Comparison of ENCODE assay signal across 9 cellular contexts in genomic region chr22:36873614-36874308, GRCh38. TPM values are rescaled to one million over a fixed set of nuclear protein-coding genes. Genes with fewer than 3 reads are reported as not detected.
A peak's percentile ranks its signal among the peaks of the same experiment; 100 is the strongest.
DNase-seq lines count a peak whose midpoint lies in the region; ATAC-seq and TF ChIP-seq lines count a peak whose summit lies in the region.
"Had no signal": no experiment of that assay in that cellular context is flagged by ENCODE, and none has a peak within 500 bp of the region (broad histone marks: within the 10 kb centered on the region; RNA-seq: fewer than 3 reads in every experiment).

No MANE protein-coding gene starts in this region.

- no peaks in the 10 kb centered on the region for H3K27me3 ChIP-seq in Caco-2 (replicated peaks; ENCODE audit: control insufficient read depth, insufficient read depth, low read length)
- H3K27me3 ChIP-seq in breast epithelium, result no peaks in the 10 kb centered on the region

- no peaks in the 10 kb centered on the region for H3K4me1 ChIP-seq in Caco-2
- H3K4me1 ChIP-seq in breast epithelium, result peaks cover 0 to 3% of the 10 kb centered on the region in 2 donors

- H3K4me3 ChIP-seq in Caco-2 (ENCODE audit: low read depth, low read length) (no peak overlapping the region), breast epithelium (no peak overlapping the region)
- H3K4me3 ChIP-seq: thoracic aorta had no signal

- CTCF ChIA-PET in Caco-2 (lab: Charles Lee), result interaction anchor here (1.4 to 1.5 kb wide), 2 partner anchors 68 to 98 kb away, joined by 3 read pairs; partner anchors contain the start of gene IFT27

- no peak for TF ChIP-seq POLR2A in breast epithelium (IDR thresholded peaks at IDR 0.05)

- peak; percentile 33 to 58 for TF ChIP-seq CTCF in Caco-2 (IDR thresholded peaks at IDR 0.05; ENCODE audit: insufficient read depth in 1 of 2, low read depth in 1 of 2, low read length in 1 of 2, severe bottlenecking in 1 of 2, unreplicated experiment in 1 of 2)
- TF ChIP-seq CTCF in breast epithelium (IDR thresholded peaks at IDR 0.05), result peak in 2 of 3 donors; percentile 50 to 81

- peak; percentile 94 for ATAC-seq in GM19025 (IDR thresholded peaks at IDR 0.05; ENCODE audit: low read depth, unreplicated experiment)
- peak; percentile 75 for ATAC-seq in HG03159 (IDR thresholded peaks at IDR 0.05; ENCODE audit: unreplicated experiment)
- peak; percentile 95 to 98 for ATAC-seq in stimulated activated naive B cell treated with anti-CD40 and anti-IgM and Interleukin-4, amounts not matched to agents 10 μg/mL and 1 μg/mL and 100 μg/mL, for 72 hours (replicated peaks)

- H3K36me3 ChIP-seq in Caco-2 (ENCODE audit: control insufficient read depth, insufficient read depth, low read length) (no peaks in the 10 kb centered on the region), breast epithelium (no peaks in the 10 kb centered on the region)
- H3K36me3 ChIP-seq: thoracic aorta had no signal

- no TSS peak for BruUV-seq in Caco-2 (replicated peaks; lab: Mats Ljungman, UMichigan)

- H3K4me1 Mint-ChIP-seq in Caco-2 (ENCODE audit: low read depth, unreplicated experiment), result no peaks in the 10 kb centered on the region
- H3K4me1 Mint-ChIP-seq in stimulated activated naive B cell treated with anti-CD40 and anti-IgM and Interleukin-4, amounts not matched to agents 10 μg/mL and 1 μg/mL and 100 μg/mL, for 72 hours, result peaks cover 20 to 26% of the 10 kb centered on the region in 2 donors

- peak; percentile 53 to 60 for DNase-seq in Caco-2
- peak; percentile 50 for DNase-seq in RKO (ENCODE audit: low spot score)
- DNase-seq in breast epithelium (ENCODE audit: low spot score in 2 of 2), result peak in 1 of 2 donors; percentile 92
- DNase-seq in kidney tubule cell (ENCODE audit: low spot score), result peak; percentile 73
- peak; percentile 55 for DNase-seq in stimulated activated naive B cell treated with anti-CD40 and anti-IgM and Interleukin-4, amounts not matched to agents 10 μg/mL and 1 μg/mL and 100 μg/mL, for 72 hours
- no peak for DNase-seq in COLO668 (lab: John Stamatoyannopoulos, UW; ENCODE audit: unreplicated experiment)

- H3K9me3 ChIP-seq in Caco-2 (no peaks in the 10 kb centered on the region), breast epithelium (no peaks in the 10 kb centered on the region)
- H3K9me3 ChIP-seq: thoracic aorta had no signal

- POLR2A ChIA-PET in Caco-2 (lab: Charles Lee), result no interaction called here

- H3K36me3 Mint-ChIP-seq in Caco-2 (ENCODE audit: insufficient read depth, unreplicated experiment), result peaks cover 7% of the 10 kb centered on the region
- peaks cover 48 to 66% of the 10 kb centered on the region in 2 donors for H3K36me3 Mint-ChIP-seq in stimulated activated naive B cell treated with anti-CD40 and anti-IgM and Interleukin-4, amounts not matched to agents 10 μg/mL and 1 μg/mL and 100 μg/mL, for 72 hours

- peak overlapping the region; percentile 87 to 93 for H3K27ac ChIP-seq in breast epithelium

- H3K4me3 Mint-ChIP-seq in Caco-2 (ENCODE audit: unreplicated experiment), result no peak overlapping the region
- H3K4me3 Mint-ChIP-seq in stimulated activated naive B cell treated with anti-CD40 and anti-IgM and Interleukin-4, amounts not matched to agents 10 μg/mL and 1 μg/mL and 100 μg/mL, for 72 hours, result no peak overlapping the region

- intact Hi-C loops in Caco-2 (cut with micrococcal nuclease; ENCODE audit: unreplicated experiment) (loop anchor here (1.0 kb wide), 1 partner anchor 105 kb away; no protein-coding TSS in a partner anchor), breast epithelium (cut with DNase I; ENCODE audit: low total_unique reads) (no loop called here)

- no peak overlapping the region for H3K27ac Mint-ChIP-seq in Caco-2 (ENCODE audit: unreplicated experiment)
- H3K27ac Mint-ChIP-seq in stimulated activated naive B cell treated with anti-CD40 and anti-IgM and Interleukin-4, amounts not matched to agents 10 μg/mL and 1 μg/mL and 100 μg/mL, for 72 hours, result peak overlapping the region; percentile 91

- peaks cover 7% of the 10 kb centered on the region for H3K27me3 Mint-ChIP-seq in Caco-2 (ENCODE audit: insufficient read depth, unreplicated experiment)
- no peaks in the 10 kb centered on the region for H3K27me3 Mint-ChIP-seq in stimulated activated naive B cell treated with anti-CD40 and anti-IgM and Interleukin-4, amounts not matched to agents 10 μg/mL and 1 μg/mL and 100 μg/mL, for 72 hours

- H3K9me3 Mint-ChIP-seq in Caco-2 (ENCODE audit: unreplicated experiment), result peaks cover 17% of the 10 kb centered on the region
- peaks cover 0 to 2% of the 10 kb centered on the region in 2 donors for H3K9me3 Mint-ChIP-seq in stimulated activated naive B cell treated with anti-CD40 and anti-IgM and Interleukin-4, amounts not matched to agents 10 μg/mL and 1 μg/mL and 100 μg/mL, for 72 hours

RNA-seq across cellular contexts. Expression of gene NCF4, which starts 13.0 kb away (rescaled TPM):
- total RNA-seq in Caco-2 (2022) (not detected in 2 replicates), breast epithelium (10 to 100 TPM; 13.4 to 36.8 (median 14.5) TPM)

RNA-seq across cellular contexts. Expression of gene CSF2RB, which starts 39.7 kb away (rescaled TPM):
- total RNA-seq in Caco-2 (2022) (not detected in 2 replicates), breast epithelium (1 to 10 TPM; 3.3 to 8.6 (median 3.8) TPM)

RNA-seq across cellular contexts. Expression of gene PVALB, which starts 56.9 kb away (rescaled TPM):
- total RNA-seq in Caco-2 (2022) (not detected in 2 replicates), breast epithelium (1 to 10 TPM in 1 of 3 donors, not detected in 2; 1.8 TPM)
- total RNA-seq: thoracic aorta had no signal

Comparison
In these comparisons a context has a peak if more than half of its experiments do, and no peak if none do; other contexts are left out.
1. RNA of gene NCF4, which starts 13.0 kb away (total RNA-seq): 13.4 to 36.8 TPM in breast epithelium; not detected in Caco-2; every median in the first group is over 10 times any median in the second.
2. Peak in every context shown above with its lines, with median percentiles within 50 percentile points of each other: ATAC-seq.